ENCODE assay signal across 19 cellular contexts in the genomic region with DNA sequence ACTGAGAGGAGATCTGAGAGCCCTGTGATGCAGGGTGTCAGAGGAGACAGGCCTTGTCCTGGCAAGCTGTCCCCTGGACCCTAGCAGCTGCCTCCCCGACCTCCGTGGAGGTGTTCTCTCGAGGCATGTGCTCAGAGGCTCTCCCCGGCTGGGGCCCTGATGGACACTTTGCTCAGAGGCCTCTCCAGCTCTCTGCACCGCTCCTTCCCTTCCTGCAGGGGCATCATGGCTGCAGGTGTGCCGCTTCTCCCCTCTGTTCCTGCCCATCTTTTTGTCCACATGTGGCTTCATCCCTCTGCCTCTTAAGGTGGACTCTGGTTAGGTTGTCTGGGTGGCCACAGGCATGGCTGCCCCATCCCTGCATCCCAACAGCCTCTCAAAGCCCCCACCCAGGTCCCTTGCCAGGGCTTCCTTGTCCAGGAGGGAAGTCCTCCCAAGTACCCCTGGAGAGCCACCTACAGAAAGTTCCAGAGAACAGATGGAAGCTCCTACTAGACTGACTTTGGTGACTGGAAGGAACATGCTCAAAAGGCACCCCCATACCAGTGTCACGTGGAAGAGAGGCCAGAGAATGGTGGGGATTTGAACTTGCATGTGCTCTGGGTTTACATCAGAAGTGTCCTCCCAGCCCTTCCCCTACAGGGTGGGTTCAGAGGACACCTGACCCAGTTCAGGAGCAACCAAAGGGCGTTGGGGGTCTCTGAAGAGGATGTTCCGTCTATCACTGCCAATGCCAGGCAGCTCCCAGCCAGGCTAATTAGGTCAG.
A peak's percentile ranks its signal among the peaks of the same experiment; 100 is the strongest.
DNase-seq lines count a peak whose midpoint lies in the region; ATAC-seq, FAIRE-seq and TF ChIP-seq lines count a peak whose summit lies in the region.
"Had no signal": no experiment of that assay in that cellular context is flagged by ENCODE, and none has a peak within 500 bp of the region (broad histone marks: within the 10 kb centered on the region; RNA-seq: fewer than 3 reads in every experiment).

No MANE protein-coding gene starts in this region.

- H3K9me3 ChIP-seq in PC-3 (ENCODE audit: low read length) (no peaks in the 10 kb centered on the region), tibial artery (no peaks in the 10 kb centered on the region)
- H3K9me3 ChIP-seq: body of pancreas had no signal

- H3K9ac ChIP-seq in PC-3 (ENCODE audit: low read length), result no peak overlapping the region

- H3K79me2 ChIP-seq in PC-3 (ENCODE audit: low read length), result no peaks in the 10 kb centered on the region

- H3K9me2 ChIP-seq in PC-3 (replicated peaks; ENCODE audit: low read length), result no peaks in the 10 kb centered on the region

- H3K27ac ChIP-seq in PC-3 (ENCODE audit: low read length) (no peak overlapping the region), tibial artery (peak overlapping the region; percentile 45 to 65)
- H3K27ac ChIP-seq: body of pancreas had no signal

- BruUV-seq in PC-3 (replicated peaks; lab: Mats Ljungman, UMichigan), result no TSS peak

- no peak for FAIRE-seq in RCC 7860 (lab: Jason Lieb, UNC)
- FAIRE-seq: HTR-8/SVneo had no signal

- no peak overlapping the region for H3K27ac Mint-ChIP-seq in natural killer cell treated with Interleukin-12 subunit alpha and Interleukin-12 subunit beta and Interleukin-15 and Interleukin-18, amount 100 ng/mL, for 72 hours
- H3K27ac Mint-ChIP-seq: activated naive CD4-positive, alpha-beta T cell treated with anti-CD3 and anti-CD28 coated beads for 36 hours had no signal

- H3K36me3 Mint-ChIP-seq in natural killer cell treated with Interleukin-12 subunit alpha and Interleukin-12 subunit beta and Interleukin-15 and Interleukin-18, amount 100 ng/mL, for 72 hours, result no peaks in the 10 kb centered on the region

- no peaks in the 10 kb centered on the region for H4K20me1 ChIP-seq in PC-3 (ENCODE audit: low read length)

- POLR2A ChIA-PET in PC-3 (lab: Charles Lee; ENCODE audit: unreplicated experiment), result no interaction called here

- H3K27me3 Mint-ChIP-seq in natural killer cell treated with Interleukin-12 subunit alpha and Interleukin-12 subunit beta and Interleukin-15 and Interleukin-18, amount 100 ng/mL, for 72 hours, result peaks cover 0 to 12% of the 10 kb centered on the region in 2 donors

- no peaks in the 10 kb centered on the region for H3F3A ChIP-seq in PC-3 (ENCODE audit: low read length, unreplicated experiment)

- H3K9me3 Mint-ChIP-seq in natural killer cell treated with Interleukin-12 subunit alpha and Interleukin-12 subunit beta and Interleukin-15 and Interleukin-18, amount 100 ng/mL, for 72 hours, result no peaks in the 10 kb centered on the region
- H3K9me3 Mint-ChIP-seq: activated naive CD4-positive, alpha-beta T cell treated with anti-CD3 and anti-CD28 coated beads for 36 hours; nephron had no signal

- no peak overlapping the region for H2AFZ ChIP-seq in PC-3 (ENCODE audit: low read length)

- ATAC-seq in PC-3 (no peak; the same call in 1 of the 2 replicates), GM18858 (IDR thresholded peaks at IDR 0.05; ENCODE audit: unreplicated experiment) (no peak)
- ATAC-seq in natural killer cell treated with Interleukin-12 subunit alpha and Interleukin-12 subunit beta and Interleukin-15 and Interleukin-18, amount 100 ng/mL, for 72 hours, result no peak
- ATAC-seq: body of pancreas, Panc1 had no signal

- H3K4me2 ChIP-seq in PC-3 (ENCODE audit: low read length), result no peak overlapping the region

- H3K4me3 ChIP-seq in PC-3 (ENCODE audit: low read length) (no peak overlapping the region), epithelial cell of esophagus (ENCODE audit: low read length) (no peak overlapping the region), tibial artery (no peak overlapping the region)
- H3K4me3 ChIP-seq: body of pancreas had no signal

- H3K4me1 ChIP-seq in PC-3 (ENCODE audit: insufficient read depth, low read length), result no peaks in the 10 kb centered on the region
- peaks cover 0 to 70% (median 48%) of the 10 kb centered on the region in 4 donors for H3K4me1 ChIP-seq in tibial artery

- no peaks in the 10 kb centered on the region for H3K27me3 ChIP-seq in PC-3 (ENCODE audit: low read length)
- H3K27me3 ChIP-seq in tibial artery, result no peaks in the 10 kb centered on the region
- H3K27me3 ChIP-seq: body of pancreas had no signal

- DNase-seq in NCI-H82 (lab: John Stamatoyannopoulos, UW), result peak; percentile 46
- DNase-seq in NCI-H82 treated with DMSO at 0.1 percent for 48 hours (lab: John Stamatoyannopoulos, UW; ENCODE audit: unreplicated experiment), result no peak
- DNase-seq in PC-3, result no peak
- DNase-seq in epithelial cell of esophagus (ENCODE audit: low read depth), result no peak
- DNase-seq in tibial artery, result no peak
- no peak for DNase-seq in natural killer cell treated with Interleukin-12 subunit alpha and Interleukin-12 subunit beta and Interleukin-15 and Interleukin-18, amount 100 ng/mL, for 72 hours (ENCODE audit: low spot score)
- DNase-seq in RCC 7860 (ENCODE audit: low spot score), result no peak
- DNase-seq: activated CD4-positive, CD25-positive, alpha-beta regulatory T cell treated with anti-CD3 and anti-CD28 coated beads, Interleukin-2, amount 50 U/mL, for 72 hours; activated CD8-positive, alpha-beta memory T cell treated with anti-CD3 and anti-CD28 coated beads, Interleukin-2, amount 50 U/mL, for 48 hours; activated naive CD4-positive, alpha-beta T cell treated with anti-CD3 and anti-CD28 coated beads for 36 hours; body of pancreas; GF-D8; NCI-H446 treated with DMSO at 0.1 percent for 48 hours; retina; T-helper 1 cell had no signal

- H3K36me3 ChIP-seq in PC-3 (ENCODE audit: low read depth, low read length) (no peaks in the 10 kb centered on the region), tibial artery (no peaks in the 10 kb centered on the region)

- TF ChIP-seq CTCF in PC-3 (conservative IDR thresholded peaks at IDR 0.05; ENCODE audit: low read depth, low read length), result peak; percentile 42; the same call in 1 of the 2 replicates
- TF ChIP-seq CTCF in epithelial cell of esophagus (IDR thresholded peaks at IDR 0.05; ENCODE audit: insufficient read depth, low read depth, low read length, missing control alignments), result peak; percentile 30
- no peak for TF ChIP-seq CTCF in tibial artery (IDR thresholded peaks at IDR 0.05)

- intact Hi-C loops in PC-3 (cut with micrococcal nuclease), result no loop called here
- intact Hi-C loops in tibial artery (cut with DNase I; ENCODE audit: low total_unique reads), result loop anchor here (10.0 kb wide), 1 partner anchor 59 kb away; no protein-coding TSS in a partner anchor

- H3K4me3 Mint-ChIP-seq in natural killer cell treated with Interleukin-12 subunit alpha and Interleukin-12 subunit beta and Interleukin-15 and Interleukin-18, amount 100 ng/mL, for 72 hours, result no peak overlapping the region
- H3K4me3 Mint-ChIP-seq: activated naive CD4-positive, alpha-beta T cell treated with anti-CD3 and anti-CD28 coated beads for 36 hours; nephron had no signal

- H3K4me1 Mint-ChIP-seq in natural killer cell treated with Interleukin-12 subunit alpha and Interleukin-12 subunit beta and Interleukin-15 and Interleukin-18, amount 100 ng/mL, for 72 hours (ENCODE audit: low read depth in 2 of 2), result no peaks in the 10 kb centered on the region

- CTCF ChIA-PET in PC-3 (lab: Charles Lee), result no interaction called here

Comparison
In these comparisons a context has a peak if more than half of its experiments do, and no peak if none do; other contexts are left out.
1. CTCF ChIP-seq: peak in PC-3 (single experiment) and epithelial cell of esophagus (single experiment); none in tibial artery (0 of 2).